Comparison of ENCODE assay signal across 30 cellular contexts in the genomic region with DNA sequence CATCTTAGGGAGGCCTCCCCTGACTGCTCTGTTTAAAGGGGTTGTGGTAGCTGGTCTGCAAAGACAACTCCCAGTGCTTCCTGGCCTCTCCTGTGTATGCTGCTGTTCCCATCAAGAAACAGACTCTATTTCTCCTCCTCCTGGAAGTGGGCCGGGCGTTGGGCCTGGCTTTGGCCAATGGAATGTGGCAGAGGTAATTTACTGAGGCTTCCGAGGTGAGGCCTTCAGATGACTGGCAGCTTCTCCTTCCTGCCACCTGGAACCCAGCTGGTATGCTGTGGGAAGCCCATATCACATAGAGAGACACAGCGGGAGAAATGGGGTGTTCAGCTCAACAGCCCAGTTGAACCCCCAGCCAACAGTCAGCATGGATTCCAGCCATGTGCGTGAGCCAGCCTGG. TPM values are rescaled to one million over a fixed set of nuclear protein-coding genes. Genes with fewer than 3 reads are reported as not detected.
DNase-seq lines count a peak whose midpoint lies in the region; ATAC-seq, FAIRE-seq and TF ChIP-seq lines count a peak whose summit lies in the region.
"Had no signal": no experiment of that assay in that cellular context is flagged by ENCODE, and none has a peak within 500 bp of the region (broad histone marks: within the 10 kb centered on the region; RNA-seq: fewer than 3 reads in every experiment).

No MANE protein-coding gene starts in this region.

- no peak for ATAC-seq in activated B cell treated with CpG ODN at 0.5 μM for 24 hours (ENCODE audit: low read depth)
- ATAC-seq: activated T-cell treated with anti-CD3 and anti-CD28 coated beads, Interleukin-2, amount 50 U/mL, for 72 hours; body of pancreas; foreskin keratinocyte; K562; naive thymus-derived CD8-positive, alpha-beta T cell had no signal

- POLR2A ChIA-PET in HEK293 (lab: Yijun Ruan, JAX) (interaction anchor here (0.7 kb wide), 1 partner anchor 72 kb away, joined by 3 read pairs; no protein-coding TSS in a partner anchor), activated B cell treated with CpG ODN at 0.5 μM for 24 hours (lab: Charles Lee) (interaction anchor here (0.6 kb wide), 1 partner anchor 46 kb away, joined by 4 read pairs; no protein-coding TSS in a partner anchor)

- CTCF ChIA-PET in HEK293 (lab: Yijun Ruan, JAX) (interaction anchor here (3.0 kb wide), 1 partner anchor 9 kb away, joined by 13 read pairs; no protein-coding TSS in a partner anchor), activated B cell treated with CpG ODN at 0.5 μM for 24 hours (lab: Charles Lee) (no interaction called here)

- intact Hi-C loops in activated B cell treated with CpG ODN at 0.5 μM for 24 hours (cut with micrococcal nuclease) = no loop called here

- no peaks in the 10 kb centered on the region for H3K9me3 Mint-ChIP-seq in activated B cell treated with CpG ODN at 0.5 μM for 24 hours
- H3K9me3 Mint-ChIP-seq in nephron progenitor cell = no peaks in the 10 kb centered on the region
- H3K9me3 Mint-ChIP-seq: activated CD4-positive, alpha-beta memory T cell treated with anti-CD3 and anti-CD28 coated beads for 36 hours; activated naive CD4-positive, alpha-beta T cell treated with anti-CD3 and anti-CD28 coated beads for 36 hours; activated T-cell treated with anti-CD3 and anti-CD28 coated beads, Interleukin-2, amount 50 U/mL, for 72 hours; CD4-positive, alpha-beta T cell; central memory CD8-positive, alpha-beta T cell; naive thymus-derived CD8-positive, alpha-beta T cell; T-helper 1 cell treated with Interleukin-12 subunit alpha and Interleukin-12 subunit beta and Interleukin-4 antibody, amounts not matched to agents 30 μg/mL and 1 μg/mL, for 36 hours had no signal

- no peak overlapping the region for H3K27ac ChIP-seq in HEK293 (ENCODE audit: extremely low read depth, low read depth, low read length)
- H3K27ac ChIP-seq: body of pancreas, dorsolateral prefrontal cortex, esophagus squamous epithelium, foreskin keratinocyte, tibial artery, vagina had no signal

- no peaks in the 10 kb centered on the region for H3K27me3 Mint-ChIP-seq in activated B cell treated with CpG ODN at 0.5 μM for 24 hours
- H3K27me3 Mint-ChIP-seq in nephron progenitor cell (ENCODE audit: low read depth, poor library complexity) = peaks cover 21% of the 10 kb centered on the region

- H3K36me3 Mint-ChIP-seq in activated B cell treated with CpG ODN at 0.5 μM for 24 hours (ENCODE audit: low read depth) (no peaks in the 10 kb centered on the region), nephron progenitor cell (ENCODE audit: low read depth) (no peaks in the 10 kb centered on the region)
- H3K36me3 Mint-ChIP-seq: activated CD4-positive, alpha-beta memory T cell treated with anti-CD3 and anti-CD28 coated beads for 36 hours; naive thymus-derived CD8-positive, alpha-beta T cell had no signal

- peak; percentile 32 for DNase-seq in NCI-H82 (lab: John Stamatoyannopoulos, UW)
- no peak for DNase-seq in NCI-H82 treated with DMSO at 0.1 percent for 48 hours (lab: John Stamatoyannopoulos, UW; ENCODE audit: unreplicated experiment)
- DNase-seq in activated B cell treated with CpG ODN at 0.5 μM for 24 hours = no peak
- no peak for DNase-seq in nephron progenitor cell
- no peak for DNase-seq in cerebellar nuclear complex (lab: John Stamatoyannopoulos, UW)
- DNase-seq in GM19239 (ENCODE audit: insufficient read length, low spot score) = no peak
- DNase-seq in DMS114 treated with DMSO at 0.1 percent for 48 hours (lab: John Stamatoyannopoulos, UW; ENCODE audit: unreplicated experiment) = no peak
- DNase-seq: activated CD4-positive, alpha-beta memory T cell treated with anti-CD3 and anti-CD28 coated beads for 36 hours; activated CD4-positive, CD25-positive, alpha-beta regulatory T cell treated with anti-CD3 and anti-CD28 coated beads, Interleukin-2, amount 50 U/mL, for 72 hours; activated naive CD4-positive, alpha-beta T cell treated with anti-CD3 and anti-CD28 coated beads for 36 hours; activated T-cell treated with anti-CD3 and anti-CD28 coated beads, Interleukin-2, amount 50 U/mL, for 72 hours; body of pancreas; CD4-positive, alpha-beta T cell; dorsolateral prefrontal cortex; esophagus squamous epithelium; GDM1; head of caudate nucleus; midbrain; naive thymus-derived CD8-positive, alpha-beta T cell; NCI-H1105; NCI-H187 treated with DMSO at 0.1 percent for 48 hours; stimulated activated CD4-positive, alpha-beta T cell treated with anti-CD3 and anti-CD28 coated beads, Interleukin-4, amount 100 ng/mL, for 24 hours; tibial artery had no signal

- H3K4me3 Mint-ChIP-seq in activated B cell treated with CpG ODN at 0.5 μM for 24 hours = no peak overlapping the region
- no peak overlapping the region for H3K4me3 Mint-ChIP-seq in nephron progenitor cell
- H3K4me3 Mint-ChIP-seq: activated CD4-positive, alpha-beta memory T cell treated with anti-CD3 and anti-CD28 coated beads for 36 hours; activated naive CD4-positive, alpha-beta T cell treated with anti-CD3 and anti-CD28 coated beads for 36 hours; activated T-cell treated with anti-CD3 and anti-CD28 coated beads, Interleukin-2, amount 50 U/mL, for 72 hours; CD4-positive, alpha-beta T cell; central memory CD8-positive, alpha-beta T cell; naive thymus-derived CD8-positive, alpha-beta T cell; T-helper 1 cell treated with Interleukin-12 subunit alpha and Interleukin-12 subunit beta and Interleukin-4 antibody, amounts not matched to agents 30 μg/mL and 1 μg/mL, for 36 hours had no signal

- H3K4me1 ChIP-seq in HEK293 (ENCODE audit: control insufficient read depth, insufficient read depth, low read length) = no peaks in the 10 kb centered on the region
- H3K4me1 ChIP-seq: body of pancreas, foreskin keratinocyte, tibial artery, vagina had no signal

- no peak overlapping the region for H3K4me3 ChIP-seq in HEK293 (ENCODE audit: low read depth, low read length)
- H3K4me3 ChIP-seq: body of pancreas, dorsolateral prefrontal cortex, esophagus squamous epithelium, K562, tibial artery, vagina had no signal

- H3K9me3 ChIP-seq in HEK293 (ENCODE audit: control insufficient read depth, insufficient read depth, low read depth, low read length) = no peaks in the 10 kb centered on the region
- H3K9me3 ChIP-seq: body of pancreas, esophagus squamous epithelium, tibial artery, vagina had no signal

- FAIRE-seq in GM19239 (lab: Jason Lieb, UNC) = no peak
- FAIRE-seq: A204.1, K562 had no signal

- TF ChIP-seq CTCF in HEK293 (tag by site-specific recombination; IDR thresholded peaks at IDR 0.05) = no peak
- TF ChIP-seq CTCF in activated B cell treated with CpG ODN at 0.5 μM for 24 hours (IDR thresholded peaks at IDR 0.05) = no peak
- TF ChIP-seq CTCF in nephron progenitor cell (IDR thresholded peaks at IDR 0.05) = no peak

- peaks cover 46% of the 10 kb centered on the region for H3K4me1 Mint-ChIP-seq in activated B cell treated with CpG ODN at 0.5 μM for 24 hours
- H3K4me1 Mint-ChIP-seq in nephron progenitor cell = peaks cover 23% of the 10 kb centered on the region
- H3K4me1 Mint-ChIP-seq: central memory CD8-positive, alpha-beta T cell had no signal

- H3K36me3 ChIP-seq in HEK293 (ENCODE audit: control insufficient read depth in 2 of 2, insufficient read depth in 1 of 2, low read length in 2 of 2) = no peaks in the 10 kb centered on the region
- H3K36me3 ChIP-seq: esophagus squamous epithelium, tibial artery, vagina had no signal

- H3K27ac Mint-ChIP-seq in activated B cell treated with CpG ODN at 0.5 μM for 24 hours (peak overlapping the region; percentile 41), nephron progenitor cell (peak overlapping the region; percentile 89)
- H3K27ac Mint-ChIP-seq: activated CD4-positive, alpha-beta memory T cell treated with anti-CD3 and anti-CD28 coated beads for 36 hours; activated naive CD4-positive, alpha-beta T cell treated with anti-CD3 and anti-CD28 coated beads for 36 hours; activated T-cell treated with anti-CD3 and anti-CD28 coated beads, Interleukin-2, amount 50 U/mL, for 72 hours; CD4-positive, alpha-beta T cell; naive thymus-derived CD8-positive, alpha-beta T cell; T-helper 1 cell treated with Interleukin-12 subunit alpha and Interleukin-12 subunit beta and Interleukin-4 antibody, amounts not matched to agents 30 μg/mL and 1 μg/mL, for 36 hours had no signal

TF ChIP-seq in HEK293, 187 proteins besides CTCF, POLR2A, EP300 and RAD21:
- TF ChIP-seq GFI1B (tag by site-specific recombination; IDR thresholded peaks at IDR 0.05) (no peak), ZNF341 (tag by site-specific recombination; IDR thresholded peaks at IDR 0.05; ENCODE audit: low read depth) (0 out of 2 replicates have a peak, but pooled peaks have one; percentile 11), RBAK (tag by site-specific recombination; IDR thresholded peaks at IDR 0.05) (no peak), KLF8 (tag by site-specific recombination; IDR thresholded peaks at IDR 0.05) (no peak), ZIC2 (tag by site-specific recombination; IDR thresholded peaks at IDR 0.05) (0 out of 2 replicates have a peak, but pooled peaks have one; percentile 48), ZNF658 (tag by site-specific recombination; IDR thresholded peaks at IDR 0.05) (no peak), KLF9 (tag by site-specific recombination; IDR thresholded peaks at IDR 0.05; ENCODE audit: low read depth) (no peak), ZNF202 (tag by site-specific recombination; IDR thresholded peaks at IDR 0.05; ENCODE audit: borderline replicate concordance) (no peak), IKZF3 (tag by site-specific recombination; IDR thresholded peaks at IDR 0.05) (no peak), ZNF391 (tag by site-specific recombination; IDR thresholded peaks at IDR 0.05; ENCODE audit: borderline replicate concordance, low read depth) (no peak), ZNF248 (tag by site-specific recombination; IDR thresholded peaks at IDR 0.05) (no peak), YY2 (tag by site-specific recombination; IDR thresholded peaks at IDR 0.05) (no peak), GLIS1 (tag by site-specific recombination; IDR thresholded peaks at IDR 0.05) (no peak), ZNF600 (tag by site-specific recombination; IDR thresholded peaks at IDR 0.05) (no peak), ZNF544 (tag by site-specific recombination; IDR thresholded peaks at IDR 0.05) (no peak)

RNA-seq across cellular contexts. Expression of a gene that starts 25.1 kb away (rescaled TPM):
- total RNA-seq in activated B cell treated with CpG ODN at 0.5 μM for 24 hours = 285 and 301 TPM in 2 replicates

RNA-seq across cellular contexts. Expression of a gene that starts 47.3 kb away (rescaled TPM):
- 3.9 and 6.5 TPM in 2 replicates for total RNA-seq in activated B cell treated with CpG ODN at 0.5 μM for 24 hours
